18 cellular contexts compared by ENCODE assay signal in the genomic region with DNA sequence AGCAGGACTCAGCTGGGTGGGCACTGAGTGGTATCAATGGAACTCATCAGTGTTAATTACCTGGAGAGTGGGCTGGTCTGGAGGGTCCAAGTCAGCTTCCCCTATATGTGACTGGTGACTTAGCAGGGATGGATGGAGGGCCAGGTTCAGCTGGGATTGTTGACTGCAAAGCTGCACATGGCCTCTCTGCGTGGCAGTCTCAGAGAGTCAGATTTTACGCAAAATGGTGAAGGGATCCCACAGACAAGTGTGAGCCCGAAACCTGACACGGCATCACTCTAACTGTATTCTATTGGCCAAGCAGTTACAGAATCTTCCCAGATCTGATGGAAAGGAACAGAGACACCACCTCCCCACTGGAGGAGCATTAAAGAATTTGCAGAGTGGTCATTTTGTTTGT.
"Had no signal": no experiment of that assay in that cellular context is flagged by ENCODE, and none has a peak within 500 bp of the region (broad histone marks: within the 10 kb centered on the region; RNA-seq: fewer than 3 reads in every experiment).

No MANE protein-coding gene starts in this region.

- DNase-seq: dermis blood vessel endothelial cell; dorsolateral prefrontal cortex; effector CD4-positive, alpha-beta T cell; effector memory CD4-positive, alpha-beta T cell; esophagus squamous epithelium; foreskin fibroblast; foreskin melanocyte; gastrocnemius medialis; glutamatergic neuron; head of caudate nucleus; heart right ventricle; hippocampal formation; left cardiac atrium; left lung; left ventricle myocardium superior; lower lobe of right lung; mesenchymal stem cell; midbrain had no signal

- H3K27ac ChIP-seq: dorsolateral prefrontal cortex, esophagus squamous epithelium, gastrocnemius medialis, heart right ventricle, left lung, lower lobe of right lung had no signal

- H3K27me3 ChIP-seq: esophagus squamous epithelium, gastrocnemius medialis, heart right ventricle, left lung had no signal

- H3K36me3 ChIP-seq: esophagus squamous epithelium, gastrocnemius medialis, heart right ventricle, left lung, lower lobe of right lung had no signal

- H3K4me3 ChIP-seq: dorsolateral prefrontal cortex, esophagus squamous epithelium, gastrocnemius medialis, heart right ventricle, left lung, lower lobe of right lung had no signal

- ATAC-seq: gastrocnemius medialis, heart right ventricle, left cardiac atrium, left lung, left ventricle myocardium superior, lower lobe of right lung had no signal

- H3K4me1 ChIP-seq: esophagus squamous epithelium, gastrocnemius medialis, left lung, lower lobe of right lung had no signal
